ENCODE assay signal across 21 cellular contexts in the genomic region with DNA sequence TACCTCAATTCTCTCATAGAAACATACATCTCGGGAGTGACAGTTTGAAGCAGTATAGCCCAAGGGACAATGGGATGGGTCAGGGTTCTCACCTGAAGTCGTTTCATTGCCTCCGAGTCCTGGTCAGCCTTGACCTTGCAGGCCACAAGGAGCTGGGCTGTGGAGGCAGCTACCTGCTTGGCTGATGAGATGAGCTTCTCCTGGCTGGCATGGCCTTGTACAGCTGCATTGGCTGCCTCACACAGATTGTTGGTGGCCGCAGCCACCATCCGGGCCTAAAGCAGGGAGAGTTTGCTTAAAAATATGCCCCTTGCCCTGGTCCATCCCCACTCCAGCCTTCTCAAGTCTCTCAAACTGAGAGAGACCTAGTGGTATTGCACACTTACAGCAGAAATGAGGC. TPM values are rescaled to one million over a fixed set of nuclear protein-coding genes. Genes with fewer than 3 reads are reported as not detected.
A peak's percentile ranks its signal among the peaks of the same experiment; 100 is the strongest.
DNase-seq lines count a peak whose midpoint lies in the region; ATAC-seq and TF ChIP-seq lines count a peak whose summit lies in the region.
"Had no signal": no experiment of that assay in that cellular context is flagged by ENCODE, and none has a peak within 500 bp of the region (broad histone marks: within the 10 kb centered on the region; RNA-seq: fewer than 3 reads in every experiment).

No MANE protein-coding gene starts in this region.

- H3K4me1 ChIP-seq in osteoblast (ENCODE audit: insufficient read depth, low read length) (peaks cover 9% of the 10 kb centered on the region), thoracic aorta (ENCODE audit: control insufficient read depth in 1 of 2, low read depth in 2 of 2) (peaks cover 29 to 66% of the 10 kb centered on the region in 2 donors), smooth muscle cell (ENCODE audit: low read depth) (no peaks in the 10 kb centered on the region), SJCRH30 (no peaks in the 10 kb centered on the region)
- H3K4me1 ChIP-seq: BLaER1 had no signal

- H3K4me1 Mint-ChIP-seq in chondrocyte (ENCODE audit: low read depth): peaks cover 31% of the 10 kb centered on the region

- peak overlapping the region; percentile 45 for H3K27ac ChIP-seq in RWPE1
- H3K27ac ChIP-seq in osteoblast (ENCODE audit: low read depth, low read length): no peak overlapping the region
- peak overlapping the region; percentile 99 to 100 for H3K27ac ChIP-seq in thoracic aorta
- H3K27ac ChIP-seq in smooth muscle cell (ENCODE audit: low read depth): no peak overlapping the region
- H3K27ac ChIP-seq in SJCRH30: no peak overlapping the region
- H3K27ac ChIP-seq: BLaER1 had no signal

- H2AFZ ChIP-seq in osteoblast (ENCODE audit: low read length): no peak overlapping the region
- no peak overlapping the region for H2AFZ ChIP-seq in smooth muscle cell (ENCODE audit: low read depth)

- H3K4me3 Mint-ChIP-seq in chondrocyte (ENCODE audit: unreplicated experiment): no peak overlapping the region
- H3K4me3 Mint-ChIP-seq: CD4-positive, alpha-beta memory T cell had no signal

- ATAC-seq in thoracic aorta (ENCODE audit: insufficient number of reproducible peaks, low FRiP score, low read depth) (no peak), GM19397 (IDR thresholded peaks at IDR 0.05; ENCODE audit: unreplicated experiment) (no peak)

- peaks cover 26% of the 10 kb centered on the region for H3K36me3 Mint-ChIP-seq in chondrocyte (ENCODE audit: low read depth)

- H3K4me2 ChIP-seq in osteoblast (ENCODE audit: insufficient read depth, low read length) (no peak overlapping the region), smooth muscle cell (no peak overlapping the region)
- H3K4me2 ChIP-seq: BLaER1 had no signal

- POLR2A ChIA-PET in RWPE1 (lab: Yijun Ruan, JAX; ENCODE audit: low non-redundant PET): no interaction called here

- H3K27me3 Mint-ChIP-seq in chondrocyte (ENCODE audit: low read depth): no peaks in the 10 kb centered on the region
- H3K27me3 Mint-ChIP-seq: CD4-positive, alpha-beta memory T cell had no signal

- WGBS in smooth muscle cell (ENCODE audit: low lambda C conversion rate): 100% methylated on average over 5 of the region's 5 CpGs

- H3K9me3 ChIP-seq in osteoblast (ENCODE audit: low read depth, low read length) (no peaks in the 10 kb centered on the region), thoracic aorta (no peaks in the 10 kb centered on the region), smooth muscle cell (replicated peaks; ENCODE audit: low read depth) (no peaks in the 10 kb centered on the region), SJCRH30 (replicated peaks) (no peaks in the 10 kb centered on the region)
- H3K9me3 ChIP-seq: BLaER1 had no signal

- H4K20me1 ChIP-seq in osteoblast (ENCODE audit: insufficient read depth, low read length) (peaks cover 37% of the 10 kb centered on the region), smooth muscle cell (ENCODE audit: low read depth) (peaks cover 18% of the 10 kb centered on the region)
- H4K20me1 ChIP-seq: BLaER1 had no signal

- no peak for TF ChIP-seq CTCF in RWPE1 (conservative IDR thresholded peaks at IDR 0.05; ENCODE audit: low read depth)
- TF ChIP-seq CTCF in chondrocyte (IDR thresholded peaks at IDR 0.05): no peak
- no peak for TF ChIP-seq CTCF in osteoblast (IDR thresholded peaks at IDR 0.05; ENCODE audit: extremely low read depth, low read depth, low read length)
- TF ChIP-seq CTCF in thoracic aorta (IDR thresholded peaks at IDR 0.05): no peak
- no peak for TF ChIP-seq CTCF in smooth muscle cell (IDR thresholded peaks at IDR 0.05; ENCODE audit: borderline replicate concordance, insufficient read depth, poor library complexity, severe bottlenecking)

- DNase-seq in RWPE1 (ENCODE audit: low spot score) (no peak), chondrocyte (ENCODE audit: low spot score) (no peak), osteoblast (ENCODE audit: insufficient read length, low spot score, missing footprints) (peak; percentile 29), thoracic aorta (ENCODE audit: low spot score) (no peak), NCI-H82 treated with DMSO at 0.1 percent for 48 hours (lab: John Stamatoyannopoulos, UW; ENCODE audit: unreplicated experiment) (no peak), smooth muscle cell (lab: John Stamatoyannopoulos, UW; ENCODE audit: unreplicated experiment) (no peak), SJCRH30 (no peak)
- DNase-seq: CD4-positive, alpha-beta memory T cell; DMS153; GDM1; H7; Kasumi-1; MM.1S; NCI-H1092; NCI-H1436 treated with DMSO at 0.1 percent for 48 hours; NCI-H2029; NCI-H345; NCI-H524 treated with DMSO at 0.1 percent for 48 hours had no signal

- H3K36me3 ChIP-seq in osteoblast (ENCODE audit: insufficient read depth, low read length) (peaks cover 77% of the 10 kb centered on the region), thoracic aorta (peaks cover 70% of the 10 kb centered on the region), smooth muscle cell (ENCODE audit: low read depth) (peaks cover 29% of the 10 kb centered on the region), SJCRH30 (peaks cover 41% of the 10 kb centered on the region)

- H3K9ac ChIP-seq in smooth muscle cell (ENCODE audit: low read depth): no peak overlapping the region
- H3K9ac ChIP-seq: BLaER1 had no signal

- H3K4me3 ChIP-seq in osteoblast (ENCODE audit: insufficient read depth, low read length) (no peak overlapping the region), thoracic aorta (no peak overlapping the region), smooth muscle cell (no peak overlapping the region), SJCRH30 (no peak overlapping the region)
- H3K4me3 ChIP-seq: BLaER1 had no signal

- H3K79me2 ChIP-seq in osteoblast (ENCODE audit: insufficient read depth, low read length) (peaks cover 16% of the 10 kb centered on the region), smooth muscle cell (ENCODE audit: low read depth) (no peaks in the 10 kb centered on the region)

- H3K27ac Mint-ChIP-seq in chondrocyte (ENCODE audit: unreplicated experiment): peak overlapping the region; percentile 62

- H3K27me3 ChIP-seq in osteoblast (ENCODE audit: insufficient read depth, low read length): no peaks in the 10 kb centered on the region
- no peaks in the 10 kb centered on the region for H3K27me3 ChIP-seq in thoracic aorta (replicated peaks; ENCODE audit: insufficient read depth)
- H3K27me3 ChIP-seq in smooth muscle cell (ENCODE audit: low read depth): no peaks in the 10 kb centered on the region
- no peaks in the 10 kb centered on the region for H3K27me3 ChIP-seq in SJCRH30
- H3K27me3 ChIP-seq: BLaER1 had no signal

- CTCF ChIA-PET in RWPE1 (lab: Yijun Ruan, JAX): interaction anchor here (0.6 to 2.4 kb wide), 5 partner anchors 30 to 1064 kb away, joined by 3 to 10 read pairs (median 4); partner anchors contain the start of genes CCDC107 and RMRP

- H3F3A ChIP-seq in smooth muscle cell (ENCODE audit: low read depth): peaks cover 30% of the 10 kb centered on the region

- H3K9me3 Mint-ChIP-seq in chondrocyte (ENCODE audit: low read depth): no peaks in the 10 kb centered on the region
- H3K9me3 Mint-ChIP-seq: CD4-positive, alpha-beta memory T cell had no signal

RNA-seq across cellular contexts. Expression of gene TPM2, which starts 8.5 kb away (rescaled TPM):
- total RNA-seq in chondrocyte (498 to 2,023 TPM (median 2,016 TPM) in 3 replicates), osteoblast (911 and 946 TPM in 2 replicates), thoracic aorta (1,000 to 10,000 TPM; 4,158 to 5,700 TPM), smooth muscle cell (854 and 925 TPM in 2 replicates)
- 2,012 and 2,131 TPM in 2 replicates for polyA plus RNA-seq in smooth muscle cell
- total RNA-seq in SJCRH30 (2014; rRNA removed; shearing (Covaris generic)): 427 and 459 TPM in 2 replicates

RNA-seq across cellular contexts. Expression of gene CA9, which starts 24.5 kb away (rescaled TPM):
- 2.9 to 3.6 TPM in 2 of 3 replicates, not detected in the other for total RNA-seq in chondrocyte
- not detected in 2 replicates for total RNA-seq in osteoblast
- 10 to 100 TPM in 1 of 2 donors, not detected in 1; 10.7 TPM for total RNA-seq in thoracic aorta
- 1.7 and 4.6 TPM in 2 replicates for total RNA-seq in smooth muscle cell
- polyA plus RNA-seq in smooth muscle cell: 5.9 TPM in 1 of 2 replicates, not detected in the other
- total RNA-seq in SJCRH30 (2014; rRNA removed; shearing (Covaris generic)): 2.5 and 3.2 TPM in 2 replicates
- total RNA-seq: CD4-positive, alpha-beta memory T cell; Daoy; H7 had no signal
- polyA plus RNA-seq: CD4-positive, alpha-beta memory T cell had no signal

RNA-seq across cellular contexts. Expression of gene ARHGEF39, which starts 33.2 kb away (rescaled TPM):
- total RNA-seq in chondrocyte (0.79 to 2.3 TPM (median 0.85 TPM) in 3 replicates), osteoblast (0.36 and 0.88 TPM in 2 replicates), thoracic aorta (1 to 10 TPM in 1 of 2 donors, under 1 TPM in 1; 0.54 to 1.2 TPM), smooth muscle cell (0.49 and 2.1 TPM in 2 replicates)
- polyA plus RNA-seq in smooth muscle cell: 1.9 and 2.9 TPM in 2 replicates
- 10.5 and 11.9 TPM in 2 replicates for total RNA-seq in SJCRH30 (2014; rRNA removed; shearing (Covaris generic))
- total RNA-seq: CD4-positive, alpha-beta memory T cell had no signal

RNA-seq across cellular contexts. Expression of gene TLN1, which starts 33.8 kb away (rescaled TPM):
- total RNA-seq in chondrocyte: 490 to 684 TPM (median 655 TPM) in 3 replicates
- 306 and 376 TPM in 2 replicates for total RNA-seq in osteoblast
- total RNA-seq in thoracic aorta: 1,000 to 10,000 TPM in 1 of 2 donors, 100 to 1,000 TPM in 1; 889 to 1,019 TPM
- total RNA-seq in smooth muscle cell: 130 and 150 TPM in 2 replicates
- 112 and 145 TPM in 2 replicates for polyA plus RNA-seq in smooth muscle cell
- total RNA-seq in SJCRH30 (2014; rRNA removed; shearing (Covaris generic)): 65.0 and 70.4 TPM in 2 replicates

RNA-seq across cellular contexts. Expression of gene CREB3, which starts 34.2 kb away (rescaled TPM):
- 55.5 to 63.4 TPM (median 56.7 TPM) in 3 replicates for total RNA-seq in chondrocyte
- 56.6 and 64.8 TPM in 2 replicates for total RNA-seq in osteoblast
- 10 to 100 TPM; 46.0 to 62.4 TPM for total RNA-seq in thoracic aorta
- total RNA-seq in smooth muscle cell: 66.9 and 73.5 TPM in 2 replicates
- polyA plus RNA-seq in smooth muscle cell: 81.0 and 99.2 TPM in 2 replicates
- 21.1 and 21.6 TPM in 2 replicates for total RNA-seq in SJCRH30 (2014; rRNA removed; shearing (Covaris generic))

Comparison
In these comparisons a context has a peak if more than half of its experiments do, and no peak if none do; other contexts are left out.
1. H3K27ac ChIP-seq: peak in RWPE1 (single experiment) and thoracic aorta (2 of 2); none in osteoblast (single experiment), smooth muscle cell (single experiment) and SJCRH30 (single experiment).